19 cellular contexts compared by ENCODE assay signal in the genomic region with DNA sequence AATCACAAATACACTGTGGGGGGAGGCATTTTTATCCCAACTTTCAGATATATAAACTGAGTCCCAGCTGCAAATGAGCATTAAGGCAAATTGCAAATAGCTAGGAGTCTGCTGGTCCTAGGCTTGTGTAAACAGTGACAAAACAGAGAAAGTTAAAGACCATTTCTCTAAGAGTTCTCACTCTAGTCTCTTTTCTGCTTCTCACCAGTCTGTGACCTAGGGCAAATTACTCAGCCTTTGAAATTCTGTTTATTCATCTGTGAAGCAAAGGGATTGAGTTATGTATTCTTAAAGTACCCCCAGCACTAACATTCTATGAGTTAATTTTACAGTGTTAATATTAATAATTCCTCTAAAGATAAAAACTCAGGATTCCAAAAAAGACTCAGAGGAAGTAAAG.
"Had no signal": no experiment of that assay in that cellular context is flagged by ENCODE, and none has a peak within 500 bp of the region (broad histone marks: within the 10 kb centered on the region; RNA-seq: fewer than 3 reads in every experiment).

No MANE protein-coding gene starts in this region.

- H3K27ac ChIP-seq: adrenal gland, cardiac muscle cell, heart right ventricle, left ventricle myocardium inferior, neural progenitor cell, thoracic aorta, upper lobe of left lung, WERI-Rb-1 had no signal

- FAIRE-seq: kidney, TTC549 had no signal

- H3K36me3 ChIP-seq: adrenal gland, cardiac muscle cell, heart right ventricle, left ventricle myocardium inferior, neural progenitor cell, thoracic aorta, upper lobe of left lung, WERI-Rb-1 had no signal

- H2AFZ ChIP-seq: neural progenitor cell had no signal

- H3K4me3 Mint-ChIP-seq: activated CD4-positive, alpha-beta T cell treated with anti-CD3 and anti-CD28 coated beads, Interleukin-2, amount 10 ng/mL, durations not matched to agents 7 days and 5 days; activated CD8-positive, alpha-beta T cell treated with anti-CD3 and anti-CD28 coated beads, Interleukin-2, amount 10 ng/mL, durations not matched to agents 7 days and 5 days; mesothelial cell of epicardium; naive thymus-derived CD8-positive, alpha-beta T cell; neural progenitor cell had no signal

- H3K27me3 ChIP-seq: adrenal gland, cardiac muscle cell, heart right ventricle, neural progenitor cell, upper lobe of left lung had no signal

- H3K4me3 ChIP-seq: adrenal gland, cardiac muscle cell, heart right ventricle, left ventricle myocardium inferior, neural progenitor cell, thoracic aorta, upper lobe of left lung had no signal

- H3K4me1 Mint-ChIP-seq: activated CD4-positive, alpha-beta T cell treated with anti-CD3 and anti-CD28 coated beads, Interleukin-2, amount 10 ng/mL, durations not matched to agents 7 days and 5 days; naive thymus-derived CD8-positive, alpha-beta T cell had no signal

- H3K9me3 ChIP-seq: adrenal gland, thoracic aorta, upper lobe of left lung had no signal

- H3K36me3 Mint-ChIP-seq: activated naive CD4-positive, alpha-beta T cell treated with anti-CD3 and anti-CD28 coated beads, Interleukin-2, amount 50 U/mL, for 72 hours; mesothelial cell of epicardium; naive thymus-derived CD8-positive, alpha-beta T cell; neural progenitor cell had no signal

- H3K9ac ChIP-seq: neural progenitor cell had no signal

- H3K27ac Mint-ChIP-seq: activated CD4-positive, alpha-beta T cell treated with anti-CD3 and anti-CD28 coated beads, Interleukin-2, amount 10 ng/mL, durations not matched to agents 7 days and 5 days; activated CD8-positive, alpha-beta T cell treated with anti-CD3 and anti-CD28 coated beads, Interleukin-2, amount 10 ng/mL, durations not matched to agents 7 days and 5 days; activated naive CD4-positive, alpha-beta T cell treated with anti-CD3 and anti-CD28 coated beads, Interleukin-2, amount 50 U/mL, for 72 hours; mesothelial cell of epicardium; naive thymus-derived CD8-positive, alpha-beta T cell; neural progenitor cell had no signal

- H3K4me1 ChIP-seq: adrenal gland, heart right ventricle, neural progenitor cell, upper lobe of left lung had no signal

- ATAC-seq: activated CD8-positive, alpha-beta T cell treated with anti-CD3 and anti-CD28 coated beads, Interleukin-2, amount 10 ng/mL, durations not matched to agents 7 days and 5 days; activated naive CD4-positive, alpha-beta T cell treated with anti-CD3 and anti-CD28 coated beads, Interleukin-2, amount 50 U/mL, for 72 hours; heart right ventricle; naive thymus-derived CD8-positive, alpha-beta T cell had no signal

- DNase-seq: activated CD4-positive, alpha-beta T cell treated with anti-CD3 and anti-CD28 coated beads, Interleukin-2, amount 10 ng/mL, durations not matched to agents 7 days and 5 days; activated CD4-positive, CD25-positive, alpha-beta regulatory T cell treated with anti-CD3 and anti-CD28 coated beads, Interleukin-2, amount 50 U/mL, for 72 hours; activated CD8-positive, alpha-beta T cell treated with anti-CD3 and anti-CD28 coated beads, Interleukin-2, amount 10 ng/mL, durations not matched to agents 7 days and 5 days; adrenal gland; heart right ventricle; kidney; left ventricle myocardium inferior; naive thymus-derived CD8-positive, alpha-beta T cell; stimulated activated CD4-positive, alpha-beta T cell treated with anti-CD3 and anti-CD28 coated beads, Interleukin-4, amount 100 ng/mL, for 24 hours; stimulated activated naive CD4-positive, alpha-beta T cell treated with Interleukin-2 at 50 U/mL for 16 hours; T-helper 1 cell; upper lobe of left lung; WERI-Rb-1 had no signal

- H3K4me2 ChIP-seq: neural progenitor cell had no signal

- H3K27me3 Mint-ChIP-seq: activated CD4-positive, alpha-beta T cell treated with anti-CD3 and anti-CD28 coated beads, Interleukin-2, amount 10 ng/mL, durations not matched to agents 7 days and 5 days; naive thymus-derived CD8-positive, alpha-beta T cell had no signal
